Comparison of ENCODE assay signal across 11 cellular contexts in genomic region chr14:92847220-92848148, GRCh38. TPM values are rescaled to one million over a fixed set of nuclear protein-coding genes. Genes with fewer than 3 reads are reported as not detected.
A peak's percentile ranks its signal among the peaks of the same experiment; 100 is the strongest.
DNase-seq lines count a peak whose midpoint lies in the region; ATAC-seq and TF ChIP-seq lines count a peak whose summit lies in the region.
"Had no signal": no experiment of that assay in that cellular context is flagged by ENCODE, and none has a peak within 500 bp of the region (broad histone marks: within the 10 kb centered on the region; RNA-seq: fewer than 3 reads in every experiment).

No MANE protein-coding gene starts in this region.

- no peak for TF ChIP-seq CTCF in HFFc6 (IDR thresholded peaks at IDR 0.05)

- H3K36me3 Mint-ChIP-seq in effector memory CD8-positive, alpha-beta T cell (ENCODE audit: insufficient read depth), result peaks cover 2% of the 10 kb centered on the region
- H3K36me3 Mint-ChIP-seq in HFFc6 (ENCODE audit: low read depth), result peaks cover 22% of the 10 kb centered on the region

- DNase-seq in CD1c-positive myeloid dendritic cell (ENCODE audit: extremely low spot score) (peak; percentile 29), DMS79 (lab: John Stamatoyannopoulos, UW) (peak; percentile 33), NCI-H748 treated with DMSO at 0.1 percent for 48 hours (lab: John Stamatoyannopoulos, UW) (peak; percentile 79), HFFc6 (no peak), GM19240 (ENCODE audit: insufficient read length, low spot score) (no peak), left lobe of liver (ENCODE audit: low spot score) (no peak), hippocampal formation (lab: John Stamatoyannopoulos, UW) (no peak)
- no peak for DNase-seq in effector memory CD8-positive, alpha-beta T cell
- DNase-seq: dorsolateral prefrontal cortex, T1000 had no signal

- H3K27me3 Mint-ChIP-seq in effector memory CD8-positive, alpha-beta T cell, result peaks cover 0 to 6% of the 10 kb centered on the region in 2 donors
- peaks cover 12% of the 10 kb centered on the region for H3K27me3 Mint-ChIP-seq in HFFc6 (ENCODE audit: insufficient read depth)
- H3K27me3 Mint-ChIP-seq: activated CD8-positive, alpha-beta memory T cell treated with anti-CD3 and anti-CD28 coated beads, Interleukin-2, amount 10 ng/mL, durations not matched to agents 7 days and 5 days had no signal

- H3K27ac Mint-ChIP-seq in effector memory CD8-positive, alpha-beta T cell, result peak overlapping the region; percentile 11
- H3K27ac Mint-ChIP-seq in HFFc6, result no peak overlapping the region; the same call in 1 of the 2 replicates
- H3K27ac Mint-ChIP-seq: activated CD8-positive, alpha-beta memory T cell treated with anti-CD3 and anti-CD28 coated beads, Interleukin-2, amount 10 ng/mL, durations not matched to agents 7 days and 5 days had no signal

- peaks cover 16 to 22% of the 10 kb centered on the region in 2 donors for H3K4me1 Mint-ChIP-seq in effector memory CD8-positive, alpha-beta T cell (ENCODE audit: low read depth in 2 of 2)
- peaks cover 19% of the 10 kb centered on the region for H3K4me1 Mint-ChIP-seq in HFFc6 (ENCODE audit: low read depth)

- peak overlapping the region in 1 of 2 donors; percentile 21 for H3K4me3 Mint-ChIP-seq in effector memory CD8-positive, alpha-beta T cell
- H3K4me3 Mint-ChIP-seq in HFFc6, result no peak overlapping the region
- H3K4me3 Mint-ChIP-seq: activated CD8-positive, alpha-beta memory T cell treated with anti-CD3 and anti-CD28 coated beads, Interleukin-2, amount 10 ng/mL, durations not matched to agents 7 days and 5 days had no signal

- no peak for ATAC-seq in effector memory CD8-positive, alpha-beta T cell (replicated peaks)
- no peak for ATAC-seq in left lobe of liver

- H3K9me3 Mint-ChIP-seq in effector memory CD8-positive, alpha-beta T cell, result no peaks in the 10 kb centered on the region
- H3K9me3 Mint-ChIP-seq in HFFc6, result peaks cover 5% of the 10 kb centered on the region; the same call in 1 of the 2 replicates

RNA-seq across cellular contexts. Expression of gene GOLGA5, which starts 53.4 kb away (rescaled TPM):
- total RNA-seq in HFFc6 (2021; fragmentation: NEBNext Ultra II Directional; extraction: Animal tissue kit (Norgen Biotek cat#: 25700)), result 10 to 100 TPM; 41.1 to 50.7 (median 48.3) TPM
- total RNA-seq in left lobe of liver, result 20.9 TPM

Comparison
In these comparisons a context has a peak if more than half of its experiments do, and no peak if none do; other contexts are left out.
1. DNase-seq: peak in CD1c-positive myeloid dendritic cell (single experiment), DMS79 (single experiment) and NCI-H748 treated with DMSO at 0.1 percent for 48 hours (single experiment); none in effector memory CD8-positive, alpha-beta T cell (0 of 3), HFFc6 (single experiment), GM19240 (single experiment), left lobe of liver (single experiment) and hippocampal formation (0 of 2).